20 cellular contexts compared by ENCODE assay signal in the genomic region with DNA sequence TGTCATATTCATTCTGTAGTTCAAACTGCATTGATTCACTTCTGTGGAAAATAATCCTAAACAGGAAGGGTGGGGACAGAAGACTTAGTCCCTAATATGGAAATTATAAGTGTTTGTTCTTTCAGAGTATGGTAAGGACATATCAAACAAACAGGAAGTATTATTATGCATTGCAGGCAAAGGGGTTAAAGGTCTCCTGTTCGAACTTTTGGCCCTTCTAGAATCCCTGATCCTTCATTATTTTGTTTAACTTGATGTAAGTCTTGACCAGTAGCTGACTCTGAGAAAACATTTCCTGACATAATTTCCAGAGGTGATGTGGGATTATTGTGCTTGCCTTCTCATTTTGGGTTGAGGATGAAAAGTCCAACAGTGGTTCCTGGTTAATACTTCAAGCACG.
"Had no signal": no experiment of that assay in that cellular context is flagged by ENCODE, and none has a peak within 500 bp of the region (broad histone marks: within the 10 kb centered on the region; RNA-seq: fewer than 3 reads in every experiment).

No MANE protein-coding gene starts in this region.

- H3K4me1 Mint-ChIP-seq: activated CD4-positive, alpha-beta T cell treated with anti-CD3 and anti-CD28 coated beads, Interleukin-2, amount 10 ng/mL, durations not matched to agents 7 days and 5 days; activated naive CD8-positive, alpha-beta T cell treated with anti-CD3 and anti-CD28 coated beads for 36 hours had no signal

- DNase-seq: activated CD4-positive, alpha-beta T cell treated with anti-CD3 and anti-CD28 coated beads, Interleukin-2, amount 10 ng/mL, durations not matched to agents 7 days and 5 days; activated CD4-positive, CD25-positive, alpha-beta regulatory T cell treated with anti-CD3 and anti-CD28 coated beads, Interleukin-2, amount 50 U/mL, for 72 hours; activated CD8-positive, alpha-beta T cell treated with anti-CD3 and anti-CD28 coated beads, Interleukin-2, amount 10 ng/mL, durations not matched to agents 7 days and 5 days; activated naive CD4-positive, alpha-beta T cell; activated naive CD8-positive, alpha-beta T cell treated with anti-CD3 and anti-CD28 coated beads for 36 hours; activated T-cell treated with anti-CD3 and anti-CD28 coated beads, Interleukin-2, amount 50 U/mL, for 1 hour; cerebellar nuclear complex; cortex of kidney; foreskin keratinocyte; left ventricle myocardium inferior; retina; spleen; stimulated activated CD4-positive, alpha-beta T cell treated with anti-CD3 and anti-CD28 coated beads, Interleukin-4, amount 100 ng/mL, for 1 hour; stimulated activated naive CD4-positive, alpha-beta T cell; T-helper 1 cell; upper lobe of left lung; WERI-Rb-1 had no signal

- H3K9me3 Mint-ChIP-seq: activated CD4-positive, alpha-beta T cell treated with anti-CD3 and anti-CD28 coated beads, Interleukin-2, amount 10 ng/mL, durations not matched to agents 7 days and 5 days; activated naive CD8-positive, alpha-beta T cell treated with anti-CD3 and anti-CD28 coated beads for 36 hours had no signal

- ATAC-seq: activated CD8-positive, alpha-beta T cell treated with anti-CD3 and anti-CD28 coated beads, Interleukin-2, amount 10 ng/mL, durations not matched to agents 7 days and 5 days; foreskin keratinocyte had no signal

- FAIRE-seq: bronchial epithelial cell, TTC549 had no signal

- H3K4me3 ChIP-seq: left ventricle myocardium inferior, spleen, upper lobe of left lung had no signal

- H3K27ac Mint-ChIP-seq: activated CD4-positive, alpha-beta T cell treated with anti-CD3 and anti-CD28 coated beads, Interleukin-2, amount 10 ng/mL, durations not matched to agents 7 days and 5 days; activated CD8-positive, alpha-beta T cell treated with anti-CD3 and anti-CD28 coated beads, Interleukin-2, amount 10 ng/mL, durations not matched to agents 7 days and 5 days; activated naive CD8-positive, alpha-beta T cell treated with anti-CD3 and anti-CD28 coated beads for 36 hours had no signal

- H3K9me3 ChIP-seq: left ventricle myocardium inferior, spleen, upper lobe of left lung had no signal

- H3K36me3 ChIP-seq: left ventricle myocardium inferior, spleen, upper lobe of left lung, WERI-Rb-1 had no signal

- H3K27me3 Mint-ChIP-seq: activated CD4-positive, alpha-beta T cell treated with anti-CD3 and anti-CD28 coated beads, Interleukin-2, amount 10 ng/mL, durations not matched to agents 7 days and 5 days; activated naive CD8-positive, alpha-beta T cell treated with anti-CD3 and anti-CD28 coated beads for 36 hours had no signal

- H3K36me3 Mint-ChIP-seq: activated naive CD8-positive, alpha-beta T cell treated with anti-CD3 and anti-CD28 coated beads for 36 hours had no signal

- H3K27me3 ChIP-seq: foreskin keratinocyte, spleen, upper lobe of left lung had no signal

- H3K27ac ChIP-seq: foreskin keratinocyte, left ventricle myocardium inferior, WERI-Rb-1 had no signal

- H3K4me3 Mint-ChIP-seq: activated CD4-positive, alpha-beta T cell treated with anti-CD3 and anti-CD28 coated beads, Interleukin-2, amount 10 ng/mL, durations not matched to agents 7 days and 5 days; activated CD8-positive, alpha-beta T cell treated with anti-CD3 and anti-CD28 coated beads, Interleukin-2, amount 10 ng/mL, durations not matched to agents 7 days and 5 days; activated naive CD8-positive, alpha-beta T cell treated with anti-CD3 and anti-CD28 coated beads for 36 hours; neural crest cell had no signal

- H3K4me1 ChIP-seq: foreskin keratinocyte, spleen had no signal
